ENCODE assay signal across 1 cellular context in the genomic region with DNA sequence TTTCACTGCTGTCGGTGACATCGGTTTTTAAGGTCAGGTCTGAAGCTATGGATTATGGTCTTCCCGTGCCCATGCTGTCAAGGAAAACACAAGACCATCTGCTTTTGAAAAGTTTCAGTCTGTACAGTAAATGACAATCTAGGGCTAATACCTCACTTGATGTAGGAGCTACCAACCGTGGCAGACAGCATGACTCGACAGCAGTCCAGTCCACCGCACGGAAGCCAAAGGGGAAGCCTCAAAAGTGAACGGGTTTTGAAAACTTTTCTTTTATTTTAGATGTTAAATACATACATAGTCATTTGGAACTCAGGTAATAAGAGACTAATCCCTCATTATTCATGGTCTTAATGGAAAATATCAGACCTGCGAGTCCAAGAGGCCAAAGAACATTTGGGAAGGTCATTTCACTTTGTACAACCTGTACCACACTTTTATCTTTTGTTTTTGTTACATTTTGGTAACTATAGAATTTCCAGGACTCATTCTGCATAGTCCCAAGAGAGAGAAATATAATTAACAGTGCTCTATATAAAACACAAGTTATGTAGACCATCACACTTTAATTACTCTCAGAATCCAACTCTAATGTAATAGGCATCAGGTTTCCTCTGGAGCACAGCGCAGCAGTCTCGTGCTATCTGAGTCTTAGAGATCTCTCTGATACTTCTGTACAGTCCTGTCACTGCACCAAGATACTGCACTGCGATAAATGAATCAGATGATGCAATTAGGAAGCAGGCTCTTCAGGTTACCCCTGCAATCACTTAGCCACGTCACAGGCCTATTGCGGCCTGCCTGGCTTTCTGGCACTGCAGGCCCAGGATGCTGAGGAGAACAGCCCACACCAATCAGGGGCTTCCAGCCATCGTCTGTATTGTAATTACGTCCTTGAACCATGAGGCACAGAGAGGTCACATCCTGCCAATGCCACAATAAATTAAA.
TF ChIP-seq lines count a peak whose summit lies in the region.

No MANE protein-coding gene starts in this region.

TF ChIP-seq in HEK293, 187 proteins besides CTCF, POLR2A, EP300 and RAD21 (continued from another document and continues in another):
- TF ChIP-seq ZNF169 (tag by site-specific recombination; IDR thresholded peaks at IDR 0.05) (no peak), HOXD13 (CRISPR knock-in tag; IDR thresholded peaks at IDR 0.05; ENCODE audit: borderline replicate concordance) (no peak), TRIM28 (IDR thresholded peaks at IDR 0.05; ENCODE audit: borderline replicate concordance, low read length) (peak; percentile 74; the same call in 1 of the 2 replicates), MEIS1 (CRISPR knock-in tag; IDR thresholded peaks at IDR 0.05; ENCODE audit: borderline replicate concordance) (no peak), ZNF394 (tag by site-specific recombination; IDR thresholded peaks at IDR 0.05; ENCODE audit: borderline replicate concordance) (no peak), ZNF530 (tag by site-specific recombination; IDR thresholded peaks at IDR 0.05; ENCODE audit: low read depth) (no peak), ZSCAN16 (tag by site-specific recombination; IDR thresholded peaks at IDR 0.05) (no peak), ZNF404 (tag by site-specific recombination; IDR thresholded peaks at IDR 0.05) (no peak), ZNF629 (tag by site-specific recombination; IDR thresholded peaks at IDR 0.05) (peak; percentile 88), ZSCAN30 (tag by site-specific recombination; IDR thresholded peaks at IDR 0.05) (no peak), BCL11A (tag by site-specific recombination; IDR thresholded peaks at IDR 0.05; ENCODE audit: low read depth) (no peak), ZNF791 (tag by site-specific recombination; IDR thresholded peaks at IDR 0.05) (no peak), ZNF785 (tag by site-specific recombination; IDR thresholded peaks at IDR 0.05) (no peak), ZNF274 (IDR thresholded peaks at IDR 0.05; ENCODE audit: low read length) (no peak), ZNF274 (tag by site-specific recombination; IDR thresholded peaks at IDR 0.05; ENCODE audit: borderline replicate concordance) (no peak), ZNF76 (tag by site-specific recombination; IDR thresholded peaks at IDR 0.05; ENCODE audit: borderline replicate concordance, low read depth) (no peak), ZBTB8A (tag by site-specific recombination; IDR thresholded peaks at IDR 0.05) (no peak), ZEB2 (tag by site-specific recombination; IDR thresholded peaks at IDR 0.05) (peak; percentile 41; the same call in 1 of the 2 replicates), ZNF521 (tag by site-specific recombination; IDR thresholded peaks at IDR 0.05) (no peak), RBAK (tag by site-specific recombination; IDR thresholded peaks at IDR 0.05) (no peak), ZNF423 (tag by site-specific recombination; IDR thresholded peaks at IDR 0.05) (no peak), SP7 (tag by site-specific recombination; IDR thresholded peaks at IDR 0.05) (peak; percentile 96), ZNF202 (tag by site-specific recombination; IDR thresholded peaks at IDR 0.05; ENCODE audit: borderline replicate concordance) (no peak), ZNF292 (tag by site-specific recombination; IDR thresholded peaks at IDR 0.05; ENCODE audit: borderline replicate concordance, low read depth) (no peak), ZNF426 (tag by site-specific recombination; IDR thresholded peaks at IDR 0.05) (no peak), ZNF37A (tag by site-specific recombination; IDR thresholded peaks at IDR 0.05) (no peak)
- TF ChIP-seq, protein P1, sequence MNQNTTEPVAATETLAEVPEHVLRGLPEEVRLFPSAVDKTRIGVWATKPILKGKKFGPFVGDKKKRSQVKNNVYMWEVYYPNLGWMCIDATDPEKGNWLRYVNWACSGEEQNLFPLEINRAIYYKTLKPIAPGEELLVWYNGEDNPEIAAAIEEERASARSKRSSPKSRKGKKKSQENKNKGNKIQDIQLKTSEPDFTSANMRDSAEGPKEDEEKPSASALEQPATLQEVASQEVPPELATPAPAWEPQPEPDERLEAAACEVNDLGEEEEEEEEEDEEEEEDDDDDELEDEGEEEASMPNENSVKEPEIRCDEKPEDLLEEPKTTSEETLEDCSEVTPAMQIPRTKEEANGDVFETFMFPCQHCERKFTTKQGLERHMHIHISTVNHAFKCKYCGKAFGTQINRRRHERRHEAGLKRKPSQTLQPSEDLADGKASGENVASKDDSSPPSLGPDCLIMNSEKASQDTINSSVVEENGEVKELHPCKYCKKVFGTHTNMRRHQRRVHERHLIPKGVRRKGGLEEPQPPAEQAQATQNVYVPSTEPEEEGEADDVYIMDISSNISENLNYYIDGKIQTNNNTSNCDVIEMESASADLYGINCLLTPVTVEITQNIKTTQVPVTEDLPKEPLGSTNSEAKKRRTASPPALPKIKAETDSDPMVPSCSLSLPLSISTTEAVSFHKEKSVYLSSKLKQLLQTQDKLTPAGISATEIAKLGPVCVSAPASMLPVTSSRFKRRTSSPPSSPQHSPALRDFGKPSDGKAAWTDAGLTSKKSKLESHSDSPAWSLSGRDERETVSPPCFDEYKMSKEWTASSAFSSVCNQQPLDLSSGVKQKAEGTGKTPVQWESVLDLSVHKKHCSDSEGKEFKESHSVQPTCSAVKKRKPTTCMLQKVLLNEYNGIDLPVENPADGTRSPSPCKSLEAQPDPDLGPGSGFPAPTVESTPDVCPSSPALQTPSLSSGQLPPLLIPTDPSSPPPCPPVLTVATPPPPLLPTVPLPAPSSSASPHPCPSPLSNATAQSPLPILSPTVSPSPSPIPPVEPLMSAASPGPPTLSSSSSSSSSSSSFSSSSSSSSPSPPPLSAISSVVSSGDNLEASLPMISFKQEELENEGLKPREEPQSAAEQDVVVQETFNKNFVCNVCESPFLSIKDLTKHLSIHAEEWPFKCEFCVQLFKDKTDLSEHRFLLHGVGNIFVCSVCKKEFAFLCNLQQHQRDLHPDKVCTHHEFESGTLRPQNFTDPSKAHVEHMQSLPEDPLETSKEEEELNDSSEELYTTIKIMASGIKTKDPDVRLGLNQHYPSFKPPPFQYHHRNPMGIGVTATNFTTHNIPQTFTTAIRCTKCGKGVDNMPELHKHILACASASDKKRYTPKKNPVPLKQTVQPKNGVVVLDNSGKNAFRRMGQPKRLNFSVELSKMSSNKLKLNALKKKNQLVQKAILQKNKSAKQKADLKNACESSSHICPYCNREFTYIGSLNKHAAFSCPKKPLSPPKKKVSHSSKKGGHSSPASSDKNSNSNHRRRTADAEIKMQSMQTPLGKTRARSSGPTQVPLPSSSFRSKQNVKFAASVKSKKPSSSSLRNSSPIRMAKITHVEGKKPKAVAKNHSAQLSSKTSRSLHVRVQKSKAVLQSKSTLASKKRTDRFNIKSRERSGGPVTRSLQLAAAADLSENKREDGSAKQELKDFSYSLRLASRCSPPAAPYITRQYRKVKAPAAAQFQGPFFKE (tag by site-specific recombination; IDR thresholded peaks at IDR 0.05; ENCODE audit: borderline replicate concordance), result no peak
- TF ChIP-seq, protein P2, sequence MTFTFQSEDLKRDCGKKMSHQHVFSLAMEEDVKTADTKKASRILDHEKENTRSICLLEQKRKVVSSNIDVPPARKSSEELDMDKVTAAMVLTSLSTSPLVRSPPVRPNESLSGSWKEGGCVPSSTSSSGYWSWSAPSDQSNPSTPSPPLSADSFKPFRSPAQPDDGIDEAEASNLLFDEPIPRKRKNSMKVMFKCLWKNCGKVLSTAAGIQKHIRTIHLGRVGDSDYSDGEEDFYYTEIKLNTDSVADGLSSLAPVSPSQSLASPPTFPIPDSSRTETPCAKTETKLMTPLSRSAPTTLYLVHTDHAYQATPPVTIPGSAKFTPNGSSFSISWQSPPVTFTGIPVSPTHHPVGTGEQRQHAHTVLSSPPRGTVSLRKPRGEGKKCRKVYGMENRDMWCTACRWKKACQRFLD (tag by site-specific recombination; IDR thresholded peaks at IDR 0.05), result no peak
- TF ChIP-seq, protein P3, sequence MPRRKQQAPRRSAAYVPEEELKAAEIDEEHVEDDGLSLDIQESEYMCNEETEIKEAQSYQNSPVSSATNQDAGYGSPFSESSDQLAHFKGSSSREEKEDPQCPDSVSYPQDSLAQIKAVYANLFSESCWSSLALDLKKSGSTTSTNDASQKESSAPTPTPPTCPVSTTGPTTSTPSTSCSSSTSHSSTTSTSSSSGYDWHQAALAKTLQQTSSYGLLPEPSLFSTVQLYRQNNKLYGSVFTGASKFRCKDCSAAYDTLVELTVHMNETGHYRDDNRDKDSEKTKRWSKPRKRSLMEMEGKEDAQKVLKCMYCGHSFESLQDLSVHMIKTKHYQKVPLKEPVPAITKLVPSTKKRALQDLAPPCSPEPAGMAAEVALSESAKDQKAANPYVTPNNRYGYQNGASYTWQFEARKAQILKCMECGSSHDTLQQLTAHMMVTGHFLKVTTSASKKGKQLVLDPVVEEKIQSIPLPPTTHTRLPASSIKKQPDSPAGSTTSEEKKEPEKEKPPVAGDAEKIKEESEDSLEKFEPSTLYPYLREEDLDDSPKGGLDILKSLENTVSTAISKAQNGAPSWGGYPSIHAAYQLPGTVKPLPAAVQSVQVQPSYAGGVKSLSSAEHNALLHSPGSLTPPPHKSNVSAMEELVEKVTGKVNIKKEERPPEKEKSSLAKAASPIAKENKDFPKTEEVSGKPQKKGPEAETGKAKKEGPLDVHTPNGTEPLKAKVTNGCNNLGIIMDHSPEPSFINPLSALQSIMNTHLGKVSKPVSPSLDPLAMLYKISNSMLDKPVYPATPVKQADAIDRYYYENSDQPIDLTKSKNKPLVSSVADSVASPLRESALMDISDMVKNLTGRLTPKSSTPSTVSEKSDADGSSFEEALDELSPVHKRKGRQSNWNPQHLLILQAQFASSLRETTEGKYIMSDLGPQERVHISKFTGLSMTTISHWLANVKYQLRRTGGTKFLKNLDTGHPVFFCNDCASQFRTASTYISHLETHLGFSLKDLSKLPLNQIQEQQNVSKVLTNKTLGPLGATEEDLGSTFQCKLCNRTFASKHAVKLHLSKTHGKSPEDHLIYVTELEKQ (tag by site-specific recombination; IDR thresholded peaks at IDR 0.05; ENCODE audit: borderline replicate concordance), result peak; percentile 59; the same call in 1 of the 2 replicates
- TF ChIP-seq, protein P4, sequence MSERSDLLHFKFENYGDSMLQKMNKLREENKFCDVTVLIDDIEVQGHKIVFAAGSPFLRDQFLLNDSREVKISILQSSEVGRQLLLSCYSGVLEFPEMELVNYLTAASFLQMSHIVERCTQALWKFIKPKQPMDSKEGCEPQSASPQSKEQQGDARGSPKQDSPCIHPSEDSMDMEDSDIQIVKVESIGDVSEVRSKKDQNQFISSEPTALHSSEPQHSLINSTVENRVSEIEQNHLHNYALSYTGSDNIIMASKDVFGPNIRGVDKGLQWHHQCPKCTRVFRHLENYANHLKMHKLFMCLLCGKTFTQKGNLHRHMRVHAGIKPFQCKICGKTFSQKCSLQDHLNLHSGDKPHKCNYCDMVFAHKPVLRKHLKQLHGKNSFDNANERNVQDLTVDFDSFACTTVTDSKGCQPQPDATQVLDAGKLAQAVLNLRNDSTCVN (tag by site-specific recombination; optimal IDR thresholded peaks at IDR 0.05), result no peak
- TF ChIP-seq, protein P5, sequence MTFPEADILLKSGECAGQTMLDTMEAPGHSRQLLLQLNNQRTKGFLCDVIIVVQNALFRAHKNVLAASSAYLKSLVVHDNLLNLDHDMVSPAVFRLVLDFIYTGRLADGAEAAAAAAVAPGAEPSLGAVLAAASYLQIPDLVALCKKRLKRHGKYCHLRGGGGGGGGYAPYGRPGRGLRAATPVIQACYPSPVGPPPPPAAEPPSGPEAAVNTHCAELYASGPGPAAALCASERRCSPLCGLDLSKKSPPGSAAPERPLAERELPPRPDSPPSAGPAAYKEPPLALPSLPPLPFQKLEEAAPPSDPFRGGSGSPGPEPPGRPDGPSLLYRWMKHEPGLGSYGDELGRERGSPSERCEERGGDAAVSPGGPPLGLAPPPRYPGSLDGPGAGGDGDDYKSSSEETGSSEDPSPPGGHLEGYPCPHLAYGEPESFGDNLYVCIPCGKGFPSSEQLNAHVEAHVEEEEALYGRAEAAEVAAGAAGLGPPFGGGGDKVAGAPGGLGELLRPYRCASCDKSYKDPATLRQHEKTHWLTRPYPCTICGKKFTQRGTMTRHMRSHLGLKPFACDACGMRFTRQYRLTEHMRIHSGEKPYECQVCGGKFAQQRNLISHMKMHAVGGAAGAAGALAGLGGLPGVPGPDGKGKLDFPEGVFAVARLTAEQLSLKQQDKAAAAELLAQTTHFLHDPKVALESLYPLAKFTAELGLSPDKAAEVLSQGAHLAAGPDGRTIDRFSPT (tag by site-specific recombination; IDR thresholded peaks at IDR 0.05), result no peak
- TF ChIP-seq, protein P6, sequence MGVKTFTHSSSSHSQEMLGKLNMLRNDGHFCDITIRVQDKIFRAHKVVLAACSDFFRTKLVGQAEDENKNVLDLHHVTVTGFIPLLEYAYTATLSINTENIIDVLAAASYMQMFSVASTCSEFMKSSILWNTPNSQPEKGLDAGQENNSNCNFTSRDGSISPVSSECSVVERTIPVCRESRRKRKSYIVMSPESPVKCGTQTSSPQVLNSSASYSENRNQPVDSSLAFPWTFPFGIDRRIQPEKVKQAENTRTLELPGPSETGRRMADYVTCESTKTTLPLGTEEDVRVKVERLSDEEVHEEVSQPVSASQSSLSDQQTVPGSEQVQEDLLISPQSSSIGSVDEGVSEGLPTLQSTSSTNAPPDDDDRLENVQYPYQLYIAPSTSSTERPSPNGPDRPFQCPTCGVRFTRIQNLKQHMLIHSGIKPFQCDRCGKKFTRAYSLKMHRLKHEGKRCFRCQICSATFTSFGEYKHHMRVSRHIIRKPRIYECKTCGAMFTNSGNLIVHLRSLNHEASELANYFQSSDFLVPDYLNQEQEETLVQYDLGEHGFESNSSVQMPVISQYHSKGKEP (tag by site-specific recombination; IDR thresholded peaks at IDR 0.05), result peak; percentile 98
- TF ChIP-seq, protein P7, sequence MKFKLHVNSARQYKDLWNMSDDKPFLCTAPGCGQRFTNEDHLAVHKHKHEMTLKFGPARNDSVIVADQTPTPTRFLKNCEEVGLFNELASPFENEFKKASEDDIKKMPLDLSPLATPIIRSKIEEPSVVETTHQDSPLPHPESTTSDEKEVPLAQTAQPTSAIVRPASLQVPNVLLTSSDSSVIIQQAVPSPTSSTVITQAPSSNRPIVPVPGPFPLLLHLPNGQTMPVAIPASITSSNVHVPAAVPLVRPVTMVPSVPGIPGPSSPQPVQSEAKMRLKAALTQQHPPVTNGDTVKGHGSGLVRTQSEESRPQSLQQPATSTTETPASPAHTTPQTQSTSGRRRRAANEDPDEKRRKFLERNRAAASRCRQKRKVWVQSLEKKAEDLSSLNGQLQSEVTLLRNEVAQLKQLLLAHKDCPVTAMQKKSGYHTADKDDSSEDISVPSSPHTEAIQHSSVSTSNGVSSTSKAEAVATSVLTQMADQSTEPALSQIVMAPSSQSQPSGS (tag by site-specific recombination; IDR thresholded peaks at IDR 0.05; ENCODE audit: low read depth), result peak; percentile 49; the same call in 1 of the 2 replicates
- TF ChIP-seq, protein P8, sequence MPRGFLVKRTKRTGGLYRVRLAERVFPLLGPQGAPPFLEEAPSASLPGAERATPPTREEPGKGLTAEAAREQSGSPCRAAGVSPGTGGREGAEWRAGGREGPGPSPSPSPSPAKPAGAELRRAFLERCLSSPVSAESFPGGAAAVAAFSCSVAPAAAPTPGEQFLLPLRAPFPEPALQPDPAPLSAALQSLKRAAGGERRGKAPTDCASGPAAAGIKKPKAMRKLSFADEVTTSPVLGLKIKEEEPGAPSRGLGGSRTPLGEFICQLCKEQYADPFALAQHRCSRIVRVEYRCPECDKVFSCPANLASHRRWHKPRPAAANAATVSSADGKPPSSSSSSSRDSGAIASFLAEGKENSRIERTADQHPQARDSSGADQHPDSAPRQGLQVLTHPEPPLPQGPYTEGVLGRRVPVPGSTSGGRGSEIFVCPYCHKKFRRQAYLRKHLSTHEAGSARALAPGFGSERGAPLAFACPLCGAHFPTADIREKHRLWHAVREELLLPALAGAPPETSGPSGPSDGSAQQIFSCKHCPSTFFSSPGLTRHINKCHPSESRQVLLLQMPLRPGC (tag by site-specific recombination; IDR thresholded peaks at IDR 0.05), result no peak
